13 cellular contexts compared by ENCODE assay signal in genomic region chr5:157566902-157567489, GRCh38. TPM values are rescaled to one million over a fixed set of nuclear protein-coding genes. Genes with fewer than 3 reads are reported as not detected.
DNase-seq lines count a peak whose midpoint lies in the region; ATAC-seq lines count a peak whose summit lies in the region.
"Had no signal": no experiment of that assay in that cellular context is flagged by ENCODE, and none has a peak within 500 bp of the region (broad histone marks: within the 10 kb centered on the region; RNA-seq: fewer than 3 reads in every experiment).

No MANE protein-coding gene starts in this region.

- H3K9me3 Mint-ChIP-seq in activated CD4-positive, alpha-beta T cell treated with anti-CD3 and anti-CD28 coated beads, Interleukin-2, amount 10 ng/mL, durations not matched to agents 7 days and 5 days, result no peaks in the 10 kb centered on the region
- H3K9me3 Mint-ChIP-seq in effector memory CD8-positive, alpha-beta T cell, result no peaks in the 10 kb centered on the region
- H3K9me3 Mint-ChIP-seq in stimulated activated effector memory CD8-positive, alpha-beta T cell treated with anti-CD3 and anti-CD28 coated beads, Interleukin-12 subunit alpha, Interleukin-12 subunit beta, amount 100 ng/mL, for 72 hours, result no peaks in the 10 kb centered on the region
- H3K9me3 Mint-ChIP-seq in immature natural killer cell, result no peaks in the 10 kb centered on the region
- H3K9me3 Mint-ChIP-seq: natural killer cell had no signal

- ATAC-seq in effector memory CD8-positive, alpha-beta T cell (replicated peaks), result peak; percentile 78
- peak; percentile 39 for ATAC-seq in stimulated activated effector memory CD8-positive, alpha-beta T cell treated with anti-CD3 and anti-CD28 coated beads, Interleukin-12 subunit alpha, Interleukin-12 subunit beta, amount 100 ng/mL, for 72 hours
- no peak for ATAC-seq in HG03520 (IDR thresholded peaks at IDR 0.05; ENCODE audit: unreplicated experiment)
- ATAC-seq: body of pancreas had no signal

- no peak overlapping the region for H3K27ac Mint-ChIP-seq in activated CD4-positive, alpha-beta T cell treated with anti-CD3 and anti-CD28 coated beads, Interleukin-2, amount 10 ng/mL, durations not matched to agents 7 days and 5 days
- peak overlapping the region; percentile 70 to 83 for H3K27ac Mint-ChIP-seq in effector memory CD8-positive, alpha-beta T cell
- H3K27ac Mint-ChIP-seq in stimulated activated effector memory CD8-positive, alpha-beta T cell treated with anti-CD3 and anti-CD28 coated beads, Interleukin-12 subunit alpha, Interleukin-12 subunit beta, amount 100 ng/mL, for 72 hours, result peak overlapping the region; percentile 17
- no peak overlapping the region for H3K27ac Mint-ChIP-seq in immature natural killer cell
- H3K27ac Mint-ChIP-seq: natural killer cell had no signal

- DNase-seq in activated CD4-positive, alpha-beta T cell treated with anti-CD3 and anti-CD28 coated beads, Interleukin-2, amount 10 ng/mL, durations not matched to agents 7 days and 5 days, result no peak
- no peak for DNase-seq in activated CD4-positive, alpha-beta T cell treated with anti-CD3 and anti-CD28 coated beads, Interleukin-2, amount 50 U/mL, for 1 hour
- DNase-seq in NOMO-1 treated with dmso at 0.1 percent for 144 hours (lab: John Stamatoyannopoulos, UW; ENCODE audit: unreplicated experiment) (peak; percentile 83), immature natural killer cell (no peak), NCI-H748 treated with DMSO at 0.1 percent for 48 hours (lab: John Stamatoyannopoulos, UW) (no peak)
- DNase-seq in effector memory CD8-positive, alpha-beta T cell, result no peak
- DNase-seq in stimulated activated effector memory CD8-positive, alpha-beta T cell treated with anti-CD3 and anti-CD28 coated beads, Interleukin-12 subunit alpha, Interleukin-12 subunit beta, amount 100 ng/mL, for 72 hours (ENCODE audit: low spot score in 2 of 2), result no peak
- DNase-seq: activated CD4-positive, alpha-beta T cell treated with anti-CD3 and anti-CD28 coated beads, Interleukin-2, amount 50 U/mL, for 4 hours; natural killer cell; NCI-H2107; Right ventricle myocardium superior had no signal

- peak overlapping the region; percentile 6 for H3K4me3 Mint-ChIP-seq in activated CD4-positive, alpha-beta T cell treated with anti-CD3 and anti-CD28 coated beads, Interleukin-2, amount 10 ng/mL, durations not matched to agents 7 days and 5 days
- H3K4me3 Mint-ChIP-seq in effector memory CD8-positive, alpha-beta T cell, result peak overlapping the region in 1 of 2 donors; percentile 40
- peak overlapping the region; percentile 41 for H3K4me3 Mint-ChIP-seq in stimulated activated effector memory CD8-positive, alpha-beta T cell treated with anti-CD3 and anti-CD28 coated beads, Interleukin-12 subunit alpha, Interleukin-12 subunit beta, amount 100 ng/mL, for 72 hours
- H3K4me3 Mint-ChIP-seq in immature natural killer cell, result no peak overlapping the region
- H3K4me3 Mint-ChIP-seq: natural killer cell had no signal

- CTCF ChIA-PET in activated CD4-positive, alpha-beta T cell treated with anti-CD3 and anti-CD28 coated beads, Interleukin-2, amount 10 ng/mL, durations not matched to agents 7 days and 5 days (lab: Charles Lee), result interaction anchor here (0.7 to 1.8 kb wide), 2 partner anchors 15 to 40 kb away, joined by 3 to 5 read pairs; no protein-coding TSS in a partner anchor

- H3K27me3 Mint-ChIP-seq in activated CD4-positive, alpha-beta T cell treated with anti-CD3 and anti-CD28 coated beads, Interleukin-2, amount 10 ng/mL, durations not matched to agents 7 days and 5 days, result no peaks in the 10 kb centered on the region
- H3K27me3 Mint-ChIP-seq in effector memory CD8-positive, alpha-beta T cell, result no peaks in the 10 kb centered on the region
- H3K27me3 Mint-ChIP-seq in immature natural killer cell (ENCODE audit: low read depth in 3 of 3), result peaks cover 0 to 15% (median 3%) of the 10 kb centered on the region in 3 donors

- peaks cover 83% of the 10 kb centered on the region for H3K4me1 Mint-ChIP-seq in activated CD4-positive, alpha-beta T cell treated with anti-CD3 and anti-CD28 coated beads, Interleukin-2, amount 10 ng/mL, durations not matched to agents 7 days and 5 days
- peaks cover 20 to 54% of the 10 kb centered on the region in 2 donors for H3K4me1 Mint-ChIP-seq in effector memory CD8-positive, alpha-beta T cell (ENCODE audit: low read depth in 2 of 2)
- peaks cover 75% of the 10 kb centered on the region for H3K4me1 Mint-ChIP-seq in stimulated activated effector memory CD8-positive, alpha-beta T cell treated with anti-CD3 and anti-CD28 coated beads, Interleukin-12 subunit alpha, Interleukin-12 subunit beta, amount 100 ng/mL, for 72 hours
- H3K4me1 Mint-ChIP-seq in immature natural killer cell, result peaks cover 23 to 28% of the 10 kb centered on the region in 2 donors

- POLR2A ChIA-PET in activated CD4-positive, alpha-beta T cell treated with anti-CD3 and anti-CD28 coated beads, Interleukin-2, amount 10 ng/mL, durations not matched to agents 7 days and 5 days (lab: Charles Lee), result no interaction called here

- peaks cover 83% of the 10 kb centered on the region for H3K36me3 Mint-ChIP-seq in activated CD4-positive, alpha-beta T cell treated with anti-CD3 and anti-CD28 coated beads, Interleukin-2, amount 10 ng/mL, durations not matched to agents 7 days and 5 days (ENCODE audit: low read depth)
- peaks cover 28% of the 10 kb centered on the region for H3K36me3 Mint-ChIP-seq in effector memory CD8-positive, alpha-beta T cell (ENCODE audit: insufficient read depth)
- H3K36me3 Mint-ChIP-seq in stimulated activated effector memory CD8-positive, alpha-beta T cell treated with anti-CD3 and anti-CD28 coated beads, Interleukin-12 subunit alpha, Interleukin-12 subunit beta, amount 100 ng/mL, for 72 hours, result peaks cover 100% of the 10 kb centered on the region
- peaks cover 0 to 3% (median 0%) of the 10 kb centered on the region in 3 donors for H3K36me3 Mint-ChIP-seq in immature natural killer cell
- H3K36me3 Mint-ChIP-seq: natural killer cell had no signal

RNA-seq across cellular contexts. Expression of gene ADAM19, which starts 8.6 kb away (rescaled TPM):
- 100 to 1,000 TPM; 118 to 127 TPM for total RNA-seq in activated CD4-positive, alpha-beta T cell treated with anti-CD3 and anti-CD28 coated beads, Interleukin-2, amount 10 ng/mL, durations not matched to agents 7 days and 5 days
- under 1 TPM in 2 of 3 donors, not detected in 1; 0.03 to 0.10 TPM for polyA plus RNA-seq in immature natural killer cell

Comparison
In these comparisons a context has a peak if more than half of its experiments do, and no peak if none do; other contexts are left out.
1. H3K27ac Mint-ChIP-seq: peak in effector memory CD8-positive, alpha-beta T cell (2 of 2) and stimulated activated effector memory CD8-positive, alpha-beta T cell treated with anti-CD3 and anti-CD28 coated beads, Interleukin-12 subunit alpha, Interleukin-12 subunit beta, amount 100 ng/mL, for 72 hours (single experiment); none in activated CD4-positive, alpha-beta T cell treated with anti-CD3 and anti-CD28 coated beads, Interleukin-2, amount 10 ng/mL, durations not matched to agents 7 days and 5 days (single experiment) and immature natural killer cell (0 of 6).
2. H3K4me3 Mint-ChIP-seq: peak in activated CD4-positive, alpha-beta T cell treated with anti-CD3 and anti-CD28 coated beads, Interleukin-2, amount 10 ng/mL, durations not matched to agents 7 days and 5 days (single experiment) and stimulated activated effector memory CD8-positive, alpha-beta T cell treated with anti-CD3 and anti-CD28 coated beads, Interleukin-12 subunit alpha, Interleukin-12 subunit beta, amount 100 ng/mL, for 72 hours (single experiment); none in immature natural killer cell (0 of 5).